Comparison of ENCODE assay signal across 1 cellular context in the genomic region with DNA sequence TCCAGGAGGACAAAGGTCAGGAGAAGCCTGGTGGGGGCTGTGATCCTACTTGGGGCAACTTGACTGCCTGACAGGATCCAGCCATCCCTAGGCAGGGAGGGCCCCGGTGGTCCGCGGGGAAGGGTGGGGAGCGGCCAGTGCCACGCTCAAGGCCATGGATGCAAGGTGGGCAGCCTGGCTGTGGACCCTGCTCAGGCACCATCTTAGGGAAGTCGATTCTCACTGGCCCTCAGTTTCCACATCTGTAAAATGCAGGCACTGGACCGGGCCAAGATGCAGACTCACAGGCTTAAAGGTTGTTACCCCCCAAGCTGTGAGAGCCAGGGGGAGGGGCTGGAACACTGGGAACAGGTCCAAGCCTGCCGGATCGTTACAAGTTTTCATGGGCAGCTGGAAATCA.
TF ChIP-seq lines count a peak whose summit lies in the region.

No MANE protein-coding gene starts in this region.

TF ChIP-seq in H1, 55 proteins besides CTCF, POLR2A, EP300 and RAD21:
- TF ChIP-seq PHF8 (conservative IDR thresholded peaks at IDR 0.05; ENCODE audit: low read depth, low read length), result no peak
- TF ChIP-seq TAF7 (optimal IDR thresholded peaks at IDR 0.05; ENCODE audit: borderline replicate concordance, low read depth, low read length), result no peak
- TF ChIP-seq, protein P1, sequence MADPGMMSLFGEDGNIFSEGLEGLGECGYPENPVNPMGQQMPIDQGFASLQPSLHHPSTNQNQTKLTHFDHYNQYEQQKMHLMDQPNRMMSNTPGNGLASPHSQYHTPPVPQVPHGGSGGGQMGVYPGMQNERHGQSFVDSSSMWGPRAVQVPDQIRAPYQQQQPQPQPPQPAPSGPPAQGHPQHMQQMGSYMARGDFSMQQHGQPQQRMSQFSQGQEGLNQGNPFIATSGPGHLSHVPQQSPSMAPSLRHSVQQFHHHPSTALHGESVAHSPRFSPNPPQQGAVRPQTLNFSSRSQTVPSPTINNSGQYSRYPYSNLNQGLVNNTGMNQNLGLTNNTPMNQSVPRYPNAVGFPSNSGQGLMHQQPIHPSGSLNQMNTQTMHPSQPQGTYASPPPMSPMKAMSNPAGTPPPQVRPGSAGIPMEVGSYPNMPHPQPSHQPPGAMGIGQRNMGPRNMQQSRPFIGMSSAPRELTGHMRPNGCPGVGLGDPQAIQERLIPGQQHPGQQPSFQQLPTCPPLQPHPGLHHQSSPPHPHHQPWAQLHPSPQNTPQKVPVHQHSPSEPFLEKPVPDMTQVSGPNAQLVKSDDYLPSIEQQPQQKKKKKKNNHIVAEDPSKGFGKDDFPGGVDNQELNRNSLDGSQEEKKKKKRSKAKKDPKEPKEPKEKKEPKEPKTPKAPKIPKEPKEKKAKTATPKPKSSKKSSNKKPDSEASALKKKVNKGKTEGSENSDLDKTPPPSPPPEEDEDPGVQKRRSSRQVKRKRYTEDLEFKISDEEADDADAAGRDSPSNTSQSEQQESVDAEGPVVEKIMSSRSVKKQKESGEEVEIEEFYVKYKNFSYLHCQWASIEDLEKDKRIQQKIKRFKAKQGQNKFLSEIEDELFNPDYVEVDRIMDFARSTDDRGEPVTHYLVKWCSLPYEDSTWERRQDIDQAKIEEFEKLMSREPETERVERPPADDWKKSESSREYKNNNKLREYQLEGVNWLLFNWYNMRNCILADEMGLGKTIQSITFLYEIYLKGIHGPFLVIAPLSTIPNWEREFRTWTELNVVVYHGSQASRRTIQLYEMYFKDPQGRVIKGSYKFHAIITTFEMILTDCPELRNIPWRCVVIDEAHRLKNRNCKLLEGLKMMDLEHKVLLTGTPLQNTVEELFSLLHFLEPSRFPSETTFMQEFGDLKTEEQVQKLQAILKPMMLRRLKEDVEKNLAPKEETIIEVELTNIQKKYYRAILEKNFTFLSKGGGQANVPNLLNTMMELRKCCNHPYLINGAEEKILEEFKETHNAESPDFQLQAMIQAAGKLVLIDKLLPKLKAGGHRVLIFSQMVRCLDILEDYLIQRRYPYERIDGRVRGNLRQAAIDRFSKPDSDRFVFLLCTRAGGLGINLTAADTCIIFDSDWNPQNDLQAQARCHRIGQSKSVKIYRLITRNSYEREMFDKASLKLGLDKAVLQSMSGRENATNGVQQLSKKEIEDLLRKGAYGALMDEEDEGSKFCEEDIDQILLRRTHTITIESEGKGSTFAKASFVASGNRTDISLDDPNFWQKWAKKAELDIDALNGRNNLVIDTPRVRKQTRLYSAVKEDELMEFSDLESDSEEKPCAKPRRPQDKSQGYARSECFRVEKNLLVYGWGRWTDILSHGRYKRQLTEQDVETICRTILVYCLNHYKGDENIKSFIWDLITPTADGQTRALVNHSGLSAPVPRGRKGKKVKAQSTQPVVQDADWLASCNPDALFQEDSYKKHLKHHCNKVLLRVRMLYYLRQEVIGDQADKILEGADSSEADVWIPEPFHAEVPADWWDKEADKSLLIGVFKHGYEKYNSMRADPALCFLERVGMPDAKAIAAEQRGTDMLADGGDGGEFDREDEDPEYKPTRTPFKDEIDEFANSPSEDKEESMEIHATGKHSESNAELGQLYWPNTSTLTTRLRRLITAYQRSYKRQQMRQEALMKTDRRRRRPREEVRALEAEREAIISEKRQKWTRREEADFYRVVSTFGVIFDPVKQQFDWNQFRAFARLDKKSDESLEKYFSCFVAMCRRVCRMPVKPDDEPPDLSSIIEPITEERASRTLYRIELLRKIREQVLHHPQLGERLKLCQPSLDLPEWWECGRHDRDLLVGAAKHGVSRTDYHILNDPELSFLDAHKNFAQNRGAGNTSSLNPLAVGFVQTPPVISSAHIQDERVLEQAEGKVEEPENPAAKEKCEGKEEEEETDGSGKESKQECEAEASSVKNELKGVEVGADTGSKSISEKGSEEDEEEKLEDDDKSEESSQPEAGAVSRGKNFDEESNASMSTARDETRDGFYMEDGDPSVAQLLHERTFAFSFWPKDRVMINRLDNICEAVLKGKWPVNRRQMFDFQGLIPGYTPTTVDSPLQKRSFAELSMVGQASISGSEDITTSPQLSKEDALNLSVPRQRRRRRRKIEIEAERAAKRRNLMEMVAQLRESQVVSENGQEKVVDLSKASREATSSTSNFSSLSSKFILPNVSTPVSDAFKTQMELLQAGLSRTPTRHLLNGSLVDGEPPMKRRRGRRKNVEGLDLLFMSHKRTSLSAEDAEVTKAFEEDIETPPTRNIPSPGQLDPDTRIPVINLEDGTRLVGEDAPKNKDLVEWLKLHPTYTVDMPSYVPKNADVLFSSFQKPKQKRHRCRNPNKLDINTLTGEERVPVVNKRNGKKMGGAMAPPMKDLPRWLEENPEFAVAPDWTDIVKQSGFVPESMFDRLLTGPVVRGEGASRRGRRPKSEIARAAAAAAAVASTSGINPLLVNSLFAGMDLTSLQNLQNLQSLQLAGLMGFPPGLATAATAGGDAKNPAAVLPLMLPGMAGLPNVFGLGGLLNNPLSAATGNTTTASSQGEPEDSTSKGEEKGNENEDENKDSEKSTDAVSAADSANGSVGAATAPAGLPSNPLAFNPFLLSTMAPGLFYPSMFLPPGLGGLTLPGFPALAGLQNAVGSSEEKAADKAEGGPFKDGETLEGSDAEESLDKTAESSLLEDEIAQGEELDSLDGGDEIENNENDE (IDR thresholded peaks at IDR 0.05; ENCODE audit: insufficient replicate concordance, low read length), result no peak
- TF ChIP-seq JUN (IDR thresholded peaks at IDR 0.05; ENCODE audit: low read depth, low read length), result no peak
- no peak for TF ChIP-seq TAF1 (IDR thresholded peaks at IDR 0.05; ENCODE audit: low read depth, low read length)
